In genomic region chr1:38500891-38501290, GRCh38 we compare ENCODE assay signal across 28 cellular contexts.
"Had no signal": no experiment of that assay in that cellular context is flagged by ENCODE, and none has a peak within 500 bp of the region (broad histone marks: within the 10 kb centered on the region; RNA-seq: fewer than 3 reads in every experiment).

No MANE protein-coding gene starts in this region.

- H3K36me3 Mint-ChIP-seq: activated naive CD8-positive, alpha-beta T cell treated with anti-CD3 and anti-CD28 coated beads for 36 hours; naive B cell; stimulated activated memory B cell treated with anti-CD40 and anti-IgM and Interleukin-4, amounts not matched to agents 10 μg/mL and 1 μg/mL and 100 μg/mL, for 72 hours had no signal

- H3K27ac Mint-ChIP-seq: activated CD4-positive, alpha-beta T cell treated with anti-CD3 and anti-CD28 coated beads, Interleukin-2, amount 10 ng/mL, durations not matched to agents 7 days and 5 days; activated naive CD8-positive, alpha-beta T cell treated with anti-CD3 and anti-CD28 coated beads for 36 hours; effector memory CD8-positive, alpha-beta T cell; stimulated activated memory B cell treated with anti-CD40 and anti-IgM and Interleukin-4, amounts not matched to agents 10 μg/mL and 1 μg/mL and 100 μg/mL, for 72 hours; T-helper 2 cell treated with Interferon-gamma antibody and Interleukin-4, amounts not matched to agents 5 μg/mL and 100 μg/mL, for 36 hours had no signal

- H3K9me3 Mint-ChIP-seq: activated CD4-positive, alpha-beta T cell treated with anti-CD3 and anti-CD28 coated beads, Interleukin-2, amount 10 ng/mL, durations not matched to agents 7 days and 5 days; activated naive CD8-positive, alpha-beta T cell treated with anti-CD3 and anti-CD28 coated beads for 36 hours; effector memory CD8-positive, alpha-beta T cell; neural crest cell; stimulated activated memory B cell treated with anti-CD40 and anti-IgM and Interleukin-4, amounts not matched to agents 10 μg/mL and 1 μg/mL and 100 μg/mL, for 72 hours; T-helper 2 cell treated with Interferon-gamma antibody and Interleukin-4, amounts not matched to agents 5 μg/mL and 100 μg/mL, for 36 hours had no signal

- H3K36me3 ChIP-seq: colonic mucosa, esophagus muscularis mucosa, gastroesophageal sphincter, heart left ventricle, lower lobe of right lung, stomach, suprapubic skin, tibial nerve, WERI-Rb-1 had no signal

- H3K27ac ChIP-seq: colonic mucosa, dorsolateral prefrontal cortex, esophagus muscularis mucosa, gastroesophageal sphincter, heart left ventricle, lower lobe of right lung, stomach, suprapubic skin, tibial nerve, WERI-Rb-1 had no signal

- H3K9me3 ChIP-seq: colonic mucosa, esophagus muscularis mucosa, gastroesophageal sphincter, heart left ventricle, lower lobe of right lung, stomach, suprapubic skin, tibial nerve had no signal

- H3K4me1 ChIP-seq: colonic mucosa, esophagus muscularis mucosa, gastroesophageal sphincter, heart left ventricle, lower lobe of right lung, stomach had no signal

- H3K4me3 ChIP-seq: colonic mucosa, dorsolateral prefrontal cortex, esophagus muscularis mucosa, gastroesophageal sphincter, heart left ventricle, lower lobe of right lung, smooth muscle cell, stomach, suprapubic skin, tibial nerve had no signal

- DNase-seq: activated CD4-positive, alpha-beta T cell treated with anti-CD3 and anti-CD28 coated beads, Interleukin-2, amount 10 ng/mL, durations not matched to agents 7 days and 5 days; activated CD4-positive, CD25-positive, alpha-beta regulatory T cell treated with anti-CD3 and anti-CD28 coated beads, Interleukin-2, amount 50 U/mL, for 72 hours; activated CD8-positive, alpha-beta memory T cell treated with anti-CD3 and anti-CD28 coated beads for 24 hours; activated naive CD4-positive, alpha-beta T cell treated with Interleukin-2 at 50 U/mL for 16 hours; activated naive CD8-positive, alpha-beta T cell treated with anti-CD3 and anti-CD28 coated beads for 36 hours; activated T-cell treated with anti-CD3 and anti-CD28 coated beads, Interleukin-2, amount 50 U/mL, for 48 hours; amniotic stem cell; colonic mucosa; dorsolateral prefrontal cortex; effector memory CD8-positive, alpha-beta T cell; heart left ventricle; lower lobe of right lung; naive B cell; occipital lobe; posterior cingulate gyrus; stimulated activated CD4-positive, alpha-beta T cell treated with anti-CD3 and anti-CD28 coated beads, Interleukin-15, amount 100 ng/mL, for 24 hours; stomach had no signal

- ATAC-seq: effector memory CD8-positive, alpha-beta T cell; gastroesophageal sphincter; heart left ventricle; left lobe of liver; lower lobe of right lung; sciatic nerve; stimulated activated memory B cell treated with anti-CD40 and anti-IgM and Interleukin-4, amounts not matched to agents 10 μg/mL and 1 μg/mL and 100 μg/mL, for 72 hours had no signal

- H3K4me3 Mint-ChIP-seq: activated CD4-positive, alpha-beta T cell treated with anti-CD3 and anti-CD28 coated beads, Interleukin-2, amount 10 ng/mL, durations not matched to agents 7 days and 5 days; activated naive CD8-positive, alpha-beta T cell treated with anti-CD3 and anti-CD28 coated beads for 36 hours; effector memory CD8-positive, alpha-beta T cell; naive B cell; neural crest cell; stimulated activated memory B cell treated with anti-CD40 and anti-IgM and Interleukin-4, amounts not matched to agents 10 μg/mL and 1 μg/mL and 100 μg/mL, for 72 hours; T-helper 2 cell treated with Interferon-gamma antibody and Interleukin-4, amounts not matched to agents 5 μg/mL and 100 μg/mL, for 36 hours had no signal

- H3K27me3 ChIP-seq: colonic mucosa, tibial nerve had no signal
